Comparison of ENCODE assay signal across 25 cellular contexts in the genomic region with DNA sequence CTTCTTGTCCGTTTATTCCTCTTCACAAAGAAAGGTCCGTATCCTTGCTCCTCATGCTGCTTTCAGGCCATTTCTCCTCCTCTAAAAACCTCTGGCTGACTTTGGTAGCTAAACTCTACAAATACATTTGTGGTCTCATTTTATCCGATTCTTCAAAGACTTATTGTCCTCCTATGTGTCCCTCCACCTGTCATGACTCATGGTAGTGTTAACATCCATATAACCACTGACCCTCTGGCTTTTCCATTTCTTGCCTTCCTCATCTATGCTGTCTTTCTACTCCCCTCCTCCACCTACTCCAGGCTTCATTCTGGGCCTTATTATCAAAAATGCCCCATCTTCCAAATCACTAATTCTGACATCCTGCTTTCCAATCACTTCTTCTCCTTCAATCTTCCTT. TPM values are rescaled to one million over a fixed set of nuclear protein-coding genes. Genes with fewer than 3 reads are reported as not detected.
DNase-seq lines count a peak whose midpoint lies in the region; ATAC-seq, FAIRE-seq and TF ChIP-seq lines count a peak whose summit lies in the region.
"Had no signal": no experiment of that assay in that cellular context is flagged by ENCODE, and none has a peak within 500 bp of the region (broad histone marks: within the 10 kb centered on the region; RNA-seq: fewer than 3 reads in every experiment).

No MANE protein-coding gene starts in this region.

- H2BK12ac ChIP-seq in mesenchymal stem cell (ENCODE audit: low read length in 2 of 2) = no peak overlapping the region

- WGBS in HepG2 (ENCODE audit: low lambda C conversion rate) = 23% methylated on average over 3 of the region's 3 CpGs
- 81% methylated on average over 3 of the region's 3 CpGs for WGBS in right lobe of liver (ENCODE audit: insufficient coverage, low coverage, low lambda C conversion rate, missing lambda C conversion rate)
- WGBS in mesenchymal stem cell = 92% methylated on average over 3 of the region's 3 CpGs
- WGBS in prostate gland = 93% methylated on average over 3 of the region's 3 CpGs

- no peak for TF ChIP-seq EP300 in HepG2 (IDR thresholded peaks at IDR 0.05; ENCODE audit: low read depth in 2 of 2, low read length in 2 of 2)
- TF ChIP-seq EP300 in HepG2 (CRISPR knock-in tag; IDR thresholded peaks at IDR 0.05; ENCODE audit: borderline replicate concordance) = no peak

- H3K27me3 ChIP-seq in HepG2 (ENCODE audit: control insufficient read depth in 1 of 2, insufficient read depth in 2 of 2, low read length in 2 of 2) = no peaks in the 10 kb centered on the region
- peaks cover 0 to 6% of the 10 kb centered on the region in 2 donors for H3K27me3 ChIP-seq in right lobe of liver
- H3K27me3 ChIP-seq in mesenchymal stem cell (ENCODE audit: control insufficient read depth in 1 of 2, insufficient read depth in 1 of 2, low read length in 2 of 2) = peaks cover 3 to 21% of the 10 kb centered on the region in 2 experiments
- peaks cover 33% of the 10 kb centered on the region for H3K27me3 ChIP-seq in osteoblast (ENCODE audit: insufficient read depth, low read length)
- H3K27me3 ChIP-seq in prostate gland (replicated peaks; ENCODE audit: insufficient read depth) = no peaks in the 10 kb centered on the region
- H3K27me3 ChIP-seq: BE2C had no signal

- CTCF ChIA-PET in HepG2 (lab: Yijun Ruan, JAX; ENCODE audit: low intra/inter-chr PET ratio, low total read pairs) = no interaction called here

- no peak overlapping the region for H3K27ac Mint-ChIP-seq in immature natural killer cell
- H3K27ac Mint-ChIP-seq: CD14-positive monocyte; CD8-positive, alpha-beta memory T cell had no signal

- H4K8ac ChIP-seq in mesenchymal stem cell (ENCODE audit: low read length) = no peak overlapping the region

- TF ChIP-seq RAD21 in HepG2 (CRISPR knock-in tag; IDR thresholded peaks at IDR 0.05) = no peak

- BruUV-seq in HepG2 (replicated peaks; lab: Mats Ljungman, UMichigan) = no TSS peak

- H4K91ac ChIP-seq in mesenchymal stem cell (ENCODE audit: low read length) = no peak overlapping the region

- H3K27ac ChIP-seq in HepG2 (ENCODE audit: extremely low read length, insufficient read depth, low read length) = no peak overlapping the region
- H3K27ac ChIP-seq in right lobe of liver = no peak overlapping the region
- no peak overlapping the region for H3K27ac ChIP-seq in mesenchymal stem cell (ENCODE audit: low read length, poor library complexity, severe bottlenecking)
- no peak overlapping the region for H3K27ac ChIP-seq in osteoblast (ENCODE audit: low read depth, low read length)
- no peak overlapping the region for H3K27ac ChIP-seq in prostate gland

- H3K4me2 ChIP-seq in HepG2 (ENCODE audit: low read depth, low read length) = peak overlapping the region; percentile 49; the same call in 1 of the 2 replicates
- H3K4me2 ChIP-seq in mesenchymal stem cell (ENCODE audit: low read length, poor library complexity, severe bottlenecking) = no peak overlapping the region
- H3K4me2 ChIP-seq in osteoblast (ENCODE audit: insufficient read depth, low read length) = no peak overlapping the region

- H3K23ac ChIP-seq in mesenchymal stem cell (ENCODE audit: low read length in 2 of 2) = no peak overlapping the region

- H2BK15ac ChIP-seq in mesenchymal stem cell (ENCODE audit: low read depth, poor library complexity, severe bottlenecking) = no peak overlapping the region

- peaks cover 4% of the 10 kb centered on the region for H3K79me1 ChIP-seq in mesenchymal stem cell (replicated peaks; ENCODE audit: low read length, poor library complexity, severe bottlenecking)

- H3K36me3 ChIP-seq in HepG2 (replicated peaks in 1 of 2; ENCODE audit: control insufficient read depth in 1 of 2, insufficient read depth in 2 of 2, low read length in 2 of 2) = no peaks in the 10 kb centered on the region
- H3K36me3 ChIP-seq in right lobe of liver = no peaks in the 10 kb centered on the region
- H3K36me3 ChIP-seq in mesenchymal stem cell (ENCODE audit: control insufficient read depth in 1 of 2, insufficient read depth in 2 of 2, low read depth in 1 of 2, low read length in 2 of 2) = peaks cover 0 to 3% of the 10 kb centered on the region in 2 experiments
- H3K36me3 ChIP-seq in osteoblast (ENCODE audit: insufficient read depth, low read length) = no peaks in the 10 kb centered on the region
- no peaks in the 10 kb centered on the region for H3K36me3 ChIP-seq in prostate gland
- H3K36me3 ChIP-seq: BE2C, MG63 had no signal

- H3K4ac ChIP-seq in mesenchymal stem cell (ENCODE audit: low read depth in 1 of 2, low read length in 2 of 2) = no peak overlapping the region

- H3K14ac ChIP-seq in mesenchymal stem cell (ENCODE audit: low read length in 2 of 2) = no peak overlapping the region

- peak; percentile 24 for DNase-seq in HepG2 (ENCODE audit: low spot score)
- DNase-seq in right lobe of liver = no peak
- DNase-seq in mesenchymal stem cell = no peak
- peak; percentile 6 for DNase-seq in osteoblast (ENCODE audit: insufficient read length, low spot score, missing footprints)
- DNase-seq in immature natural killer cell = no peak
- DNase-seq in prostate gland (ENCODE audit: low spot score) = no peak
- no peak for DNase-seq in activated T-cell treated with anti-CD3 and anti-CD28 coated beads for 4 hours
- DNase-seq: 8988T; ACHN; BE2C; CD8-positive, alpha-beta memory T cell; DMS153; IMR-90; KG1; MG63; NCI-H1417; NCI-H1694; NCI-H2029 treated with DMSO at 0.1 percent for 48 hours; NCI-H446 treated with DMSO at 0.1 percent for 48 hours; NCI-H526; NCI-H82; Right ventricle myocardium superior; RPMI8226 had no signal

- no peaks in the 10 kb centered on the region for H4K20me1 ChIP-seq in HepG2 (ENCODE audit: insufficient read depth, low read length)
- no peaks in the 10 kb centered on the region for H4K20me1 ChIP-seq in osteoblast (ENCODE audit: insufficient read depth, low read length)

- H3K9ac ChIP-seq in HepG2 (ENCODE audit: insufficient read depth, low read depth, low read length) = no peak overlapping the region
- no peak overlapping the region for H3K9ac ChIP-seq in mesenchymal stem cell (ENCODE audit: low read length)

- H3K36me3 Mint-ChIP-seq in immature natural killer cell = no peaks in the 10 kb centered on the region
- H3K36me3 Mint-ChIP-seq: CD8-positive, alpha-beta memory T cell had no signal

- no peak for ATAC-seq in HepG2
- ATAC-seq in right lobe of liver = no peak

- H2AFZ ChIP-seq in HepG2 (ENCODE audit: low read length) (no peak overlapping the region), mesenchymal stem cell (ENCODE audit: low read depth, low read length) (no peak overlapping the region), osteoblast (ENCODE audit: low read length) (no peak overlapping the region)

- FAIRE-seq in HepG2 (lab: Jason Lieb, UNC) = no peak

- H3K9me3 Mint-ChIP-seq in immature natural killer cell = peaks cover 0 to 5% (median 1%) of the 10 kb centered on the region in 6 donors

- no peak overlapping the region for H2AK5ac ChIP-seq in mesenchymal stem cell (ENCODE audit: low read length, severe bottlenecking)

- POLR2A ChIA-PET in HepG2 (lab: Yijun Ruan, JAX) = no interaction called here

- TF ChIP-seq CTCF in HepG2 (CRISPR knock-in tag; IDR thresholded peaks at IDR 0.05) (no peak), right lobe of liver (IDR thresholded peaks at IDR 0.05) (no peak), osteoblast (IDR thresholded peaks at IDR 0.05; ENCODE audit: extremely low read depth, low read depth, low read length) (no peak), prostate gland (IDR thresholded peaks at IDR 0.05) (no peak)

- no peak for TF ChIP-seq POLR2A in HepG2 (IDR thresholded peaks at IDR 0.05; ENCODE audit: insufficient read depth in 1 of 2, low read depth in 2 of 2, low read length in 2 of 2)
- no peak for TF ChIP-seq POLR2A in right lobe of liver (IDR thresholded peaks at IDR 0.05)
- no peak for TF ChIP-seq POLR2A in prostate gland (IDR thresholded peaks at IDR 0.05)

- no peak overlapping the region for H3K18ac ChIP-seq in mesenchymal stem cell (ENCODE audit: low read depth in 1 of 2, low read length in 2 of 2)

- peaks cover 7% of the 10 kb centered on the region for H3K79me2 ChIP-seq in HepG2 (ENCODE audit: insufficient read depth, low read length)
- H3K79me2 ChIP-seq in osteoblast (ENCODE audit: insufficient read depth, low read length) = no peaks in the 10 kb centered on the region

- H3K4me1 ChIP-seq in HepG2 (ENCODE audit: insufficient read depth, low read length) = peaks cover 15% of the 10 kb centered on the region
- peaks cover 0 to 18% (median 8%) of the 10 kb centered on the region in 4 donors for H3K4me1 ChIP-seq in right lobe of liver
- H3K4me1 ChIP-seq in mesenchymal stem cell (ENCODE audit: control insufficient read depth, insufficient read depth, low read depth, low read length) = peaks cover 5% of the 10 kb centered on the region
- peaks cover 11% of the 10 kb centered on the region for H3K4me1 ChIP-seq in osteoblast (ENCODE audit: insufficient read depth, low read length)
- no peaks in the 10 kb centered on the region for H3K4me1 ChIP-seq in prostate gland (replicated peaks)
- H3K4me1 ChIP-seq: BE2C had no signal

- in situ Hi-C loops in HepG2 (cut with HindIII; ENCODE audit: extremely low pct_ligation_motif_present, low pct_unique_long_range_greater_than_20kb) = loop anchor here (5.0 kb wide), 1 partner anchor 364 kb away; no protein-coding TSS in a partner anchor

- intact Hi-C loops in HepG2 (cut with micrococcal nuclease; ENCODE audit: unreplicated experiment) = loop anchor here (5.0 to 10.0 kb wide), 2 partner anchors 69 to 186 kb away; no protein-coding TSS in a partner anchor
- intact Hi-C loops in right lobe of liver (cut with DNase I) = loop anchor here in 1 of 2 donors (10.0 kb wide), 1 partner anchor 366 kb away; no protein-coding TSS in a partner anchor
- intact Hi-C loops in prostate gland (cut with DNase I) = loop anchor here (10.0 kb wide), 2 partner anchors 46 to 444 kb away; no protein-coding TSS in a partner anchor

- H2BK120ac ChIP-seq in mesenchymal stem cell (ENCODE audit: low read depth, low read length) = peak overlapping the region; percentile 79

- no peak overlapping the region for H3K4me3 Mint-ChIP-seq in immature natural killer cell
- H3K4me3 Mint-ChIP-seq: CD8-positive, alpha-beta memory T cell had no signal

- H2BK5ac ChIP-seq in mesenchymal stem cell (ENCODE audit: low read depth, low read length, poor library complexity, severe bottlenecking) = no peak overlapping the region

- H3K4me1 Mint-ChIP-seq in immature natural killer cell = peaks cover 7 to 14% of the 10 kb centered on the region in 2 donors

- H3K9me3 ChIP-seq in HepG2 (ENCODE audit: low read length) = no peaks in the 10 kb centered on the region
- H3K9me3 ChIP-seq in right lobe of liver = no peaks in the 10 kb centered on the region
- no peaks in the 10 kb centered on the region for H3K9me3 ChIP-seq in mesenchymal stem cell (ENCODE audit: control insufficient read depth, low read length)
- no peaks in the 10 kb centered on the region for H3K9me3 ChIP-seq in osteoblast (ENCODE audit: low read depth, low read length)
- H3K9me3 ChIP-seq in prostate gland = no peaks in the 10 kb centered on the region
- H3K9me3 ChIP-seq: BE2C, MG63 had no signal

- no peak overlapping the region for H3K4me3 ChIP-seq in HepG2 (replicated peaks in 1 of 3; ENCODE audit: insufficient read depth in 1 of 3, low read depth in 2 of 3, low read length in 3 of 3)
- H3K4me3 ChIP-seq in right lobe of liver = no peak overlapping the region
- H3K4me3 ChIP-seq in mesenchymal stem cell (ENCODE audit: insufficient read depth in 1 of 2, low read depth in 1 of 2, low read length in 2 of 2) = no peak overlapping the region
- H3K4me3 ChIP-seq in osteoblast (ENCODE audit: insufficient read depth, low read length) = no peak overlapping the region
- no peak overlapping the region for H3K4me3 ChIP-seq in prostate gland
- H3K4me3 ChIP-seq: MG63 had no signal

- peaks cover 14 to 21% (median 17%) of the 10 kb centered on the region in 3 donors for H3K27me3 Mint-ChIP-seq in immature natural killer cell (ENCODE audit: low read depth in 3 of 3)

RNA-seq across cellular contexts. Expression of a gene that starts 4.1 kb away (rescaled TPM):
- total RNA-seq in HepG2 (2016; rRNA removed; fragmentation: Illumina TruSeq; extraction: Trizol) (2.9 and 5.1 TPM in 2 replicates), right lobe of liver (10 to 100 TPM in 1 of 6 experiments, 1 to 10 TPM in 5; 4.5 to 12.0 (median 8.4) TPM), osteoblast (under 0.01 TPM in 2 replicates), prostate gland (10 to 100 TPM; 12.8 to 57.1 TPM)
- total RNA-seq in HepG2 (2016; cell fraction: cytosol; rRNA removed; fragmentation: Illumina TruSeq; extraction: Trizol; ENCODE audit: low read depth) = 2.5 and 3.1 TPM in 2 replicates
- total RNA-seq in HepG2 (2016; cell fraction: insoluble cytoplasmic fraction; rRNA removed; fragmentation: Illumina TruSeq; extraction: Trizol) = 3.4 and 5.4 TPM in 2 replicates
- total RNA-seq in HepG2 (2016; cell fraction: membrane; rRNA removed; fragmentation: Illumina TruSeq; extraction: Trizol) = 1.7 and 2.8 TPM in 2 replicates
- total RNA-seq in HepG2 (2016; cell fraction: nucleus; rRNA removed; fragmentation: Illumina TruSeq; extraction: Trizol) = 21.0 and 23.5 TPM in 2 replicates
- polyA plus RNA-seq in HepG2 (2011; rRNA removed) (4.6 and 6.5 TPM in 2 replicates), immature natural killer cell (under 1 TPM in 2 of 3 donors, not detected in 1; 0.19 to 0.80 TPM)
- polyA plus RNA-seq in HepG2 (2011; cell fraction: cytosol; rRNA removed) = 3.4 and 5.4 TPM in 2 replicates
- polyA plus RNA-seq in HepG2 (2011; cell fraction: nucleus; rRNA removed) = 11.1 and 19.1 TPM in 2 replicates
- 3.4 and 4.0 TPM in 2 replicates for polyA plus RNA-seq in HepG2 (2012)
- 0.33 and 0.82 TPM in 2 replicates for polyA plus RNA-seq in HepG2 (2016; cell fraction: cytosol; fragmentation: Illumina TruSeq; extraction: Trizol; ENCODE audit: low read depth)
- polyA plus RNA-seq in HepG2 (2016; cell fraction: insoluble cytoplasmic fraction; fragmentation: Illumina TruSeq; extraction: Trizol; ENCODE audit: low read depth) = 2.0 and 3.2 TPM in 2 replicates
- 0.60 and 0.90 TPM in 2 replicates for polyA plus RNA-seq in HepG2 (2016; cell fraction: membrane; fragmentation: Illumina TruSeq; extraction: Trizol; ENCODE audit: low read depth)
- 12.6 and 13.9 TPM in 2 replicates for polyA plus RNA-seq in HepG2 (2016; cell fraction: nucleus; fragmentation: Illumina TruSeq; extraction: Trizol; ENCODE audit: insufficient read depth, low read depth)
- polyA minus RNA-seq in HepG2 (2011; rRNA and poly(A)+ RNA removed; ENCODE audit: low replicate concordance) = 0.14 and 17.4 TPM in 2 replicates
- polyA minus RNA-seq in HepG2 (2011; cell fraction: cytosol; rRNA and poly(A)+ RNA removed) = 8.4 and 16.5 TPM in 2 replicates
- 49.6 and 67.6 TPM in 2 replicates for polyA minus RNA-seq in HepG2 (2011; cell fraction: nucleus; rRNA and poly(A)+ RNA removed)
- polyA plus RNA-seq in mesenchymal stem cell (2013, experiment 1 of 2) = 8.8 TPM
- 8.0 TPM for polyA plus RNA-seq in mesenchymal stem cell (2013, experiment 2 of 2)
- total RNA-seq: CD8-positive, alpha-beta memory T cell; G401 had no signal

Comparison
In these comparisons a context has a peak if more than half of its experiments do, and no peak if none do; other contexts are left out.
1. DNase-seq: peak in HepG2 (single experiment) and osteoblast (single experiment); none in right lobe of liver (0 of 3), mesenchymal stem cell (single experiment), immature natural killer cell (0 of 3), prostate gland (single experiment) and activated T-cell treated with anti-CD3 and anti-CD28 coated beads for 4 hours (single experiment).